In genomic region chr3:126353694-126354321, GRCh38 we compare ENCODE assay signal across 22 cellular contexts. TPM values are rescaled to one million over a fixed set of nuclear protein-coding genes. Genes with fewer than 3 reads are reported as not detected.
DNase-seq lines count a peak whose midpoint lies in the region; ATAC-seq, FAIRE-seq and TF ChIP-seq lines count a peak whose summit lies in the region.
"Had no signal": no experiment of that assay in that cellular context is flagged by ENCODE, and none has a peak within 500 bp of the region (broad histone marks: within the 10 kb centered on the region; RNA-seq: fewer than 3 reads in every experiment).

No MANE protein-coding gene starts in this region.

- H3K9me3 ChIP-seq in left lung (no peaks in the 10 kb centered on the region), skeletal muscle tissue (ENCODE audit: control insufficient read depth in 3 of 3, low read length in 3 of 3) (no peaks in the 10 kb centered on the region)
- H3K9me3 ChIP-seq: A549 had no signal

- H3K27me3 ChIP-seq in left lung (peaks cover 0 to 48% of the 10 kb centered on the region in 2 donors), skeletal muscle tissue (ENCODE audit: control insufficient read depth in 3 of 3, insufficient read depth in 3 of 3, low read length in 3 of 3) (no peaks in the 10 kb centered on the region)

- no peak for FAIRE-seq in H54 (lab: Jason Lieb, UNC)
- FAIRE-seq: A549, colon, GM12878, islet of Langerhans had no signal

- no peak overlapping the region for H3K4me3 Mint-ChIP-seq in natural killer cell treated with Interleukin-12 subunit alpha and Interleukin-12 subunit beta and Interleukin-15 and Interleukin-18, amount 100 ng/mL, for 72 hours
- no peak overlapping the region for H3K4me3 Mint-ChIP-seq in natural killer cell
- H3K4me3 Mint-ChIP-seq: activated T-helper 17 cell treated with anti-CD3 and anti-CD28 coated beads, Interleukin-2, amount 50 U/mL, for 72 hours; WTC11 had no signal

- intact Hi-C loops in natural killer cell (cut with micrococcal nuclease) (no loop called here), left lung (cut with DNase I) (no loop called here)

- H3K36me3 ChIP-seq in left lung = peaks cover 0 to 10% of the 10 kb centered on the region in 2 donors
- peaks cover 13 to 27% (median 20%) of the 10 kb centered on the region in 3 donors for H3K36me3 ChIP-seq in skeletal muscle tissue (ENCODE audit: control insufficient read depth in 3 of 3, insufficient read depth in 3 of 3, low read length in 3 of 3)

- no peak overlapping the region for H3K27ac Mint-ChIP-seq in natural killer cell treated with Interleukin-12 subunit alpha and Interleukin-12 subunit beta and Interleukin-15 and Interleukin-18, amount 100 ng/mL, for 72 hours
- no peak overlapping the region for H3K27ac Mint-ChIP-seq in natural killer cell
- H3K27ac Mint-ChIP-seq: activated T-helper 17 cell treated with anti-CD3 and anti-CD28 coated beads, Interleukin-2, amount 50 U/mL, for 72 hours; WTC11 had no signal

- no peak for TF ChIP-seq POLR2A in H54 (IDR thresholded peaks at IDR 0.05; ENCODE audit: low read depth, low read length)

- H3K27ac ChIP-seq in left lung (peak overlapping the region in 1 of 2 donors; percentile 56), skeletal muscle tissue (ENCODE audit: low read depth, low read length) (no peak overlapping the region)
- H3K27ac ChIP-seq: A549, epithelial cell of prostate had no signal

- H3K4me3 ChIP-seq in left lung (no peak overlapping the region), skeletal muscle tissue (ENCODE audit: low read length in 3 of 3) (peak overlapping the region in 1 of 3 donors; percentile 6)
- H3K4me3 ChIP-seq: A549, GM12878 had no signal

- no peaks in the 10 kb centered on the region for H3K36me3 Mint-ChIP-seq in natural killer cell treated with Interleukin-12 subunit alpha and Interleukin-12 subunit beta and Interleukin-15 and Interleukin-18, amount 100 ng/mL, for 72 hours
- H3K36me3 Mint-ChIP-seq in natural killer cell = no peaks in the 10 kb centered on the region

- TF ChIP-seq CTCF in natural killer cell (IDR thresholded peaks at IDR 0.05) (no peak), left lung (IDR thresholded peaks at IDR 0.05) (no peak), GM13976 (IDR thresholded peaks at IDR 0.05; ENCODE audit: borderline replicate concordance, control extremely low read depth, extremely low read depth, insufficient read depth, missing control alignments) (no peak)

- H3K27me3 Mint-ChIP-seq in natural killer cell treated with Interleukin-12 subunit alpha and Interleukin-12 subunit beta and Interleukin-15 and Interleukin-18, amount 100 ng/mL, for 72 hours = peaks cover 16 to 22% of the 10 kb centered on the region in 2 donors
- peaks cover 21 to 24% of the 10 kb centered on the region in 2 donors for H3K27me3 Mint-ChIP-seq in natural killer cell (ENCODE audit: low read depth in 2 of 2)

- H3K4me1 ChIP-seq in left lung (peaks cover 18 to 55% of the 10 kb centered on the region in 2 donors), skeletal muscle tissue (ENCODE audit: control insufficient read depth in 3 of 3, insufficient read depth in 3 of 3, low read length in 3 of 3) (peaks cover 59 to 90% (median 88%) of the 10 kb centered on the region in 3 donors)
- H3K4me1 ChIP-seq: A549 had no signal

- DNase-seq in natural killer cell treated with Interleukin-12 subunit alpha and Interleukin-12 subunit beta and Interleukin-15 and Interleukin-18, amount 100 ng/mL, for 72 hours (ENCODE audit: low spot score) = peak; percentile 52
- DNase-seq in natural killer cell (no peak), left lung (peak; percentile 31 to 50), GM03348 (ENCODE audit: low spot score) (no peak), H54 (ENCODE audit: insufficient read length, low spot score) (no peak), GM13976 (ENCODE audit: low spot score) (no peak)
- DNase-seq: activated CD8-positive, alpha-beta memory T cell treated with anti-CD3 and anti-CD28 coated beads for 24 hours; amygdala; NCI-H2107; NCI-H82; T-helper 1 cell had no signal

- ATAC-seq in natural killer cell treated with Interleukin-12 subunit alpha and Interleukin-12 subunit beta and Interleukin-15 and Interleukin-18, amount 100 ng/mL, for 72 hours = no peak
- ATAC-seq in natural killer cell (no peak), left lung (no peak), GM21390 (IDR thresholded peaks at IDR 0.05; ENCODE audit: unreplicated experiment) (no peak)
- ATAC-seq: A549; activated T-helper 17 cell treated with anti-CD3 and anti-CD28 coated beads, Interleukin-2, amount 50 U/mL, for 72 hours; GM12878; WTC11 had no signal

- peak overlapping the region in 2 of 3 donors; percentile 20 to 99 for H3K9ac ChIP-seq in skeletal muscle tissue (ENCODE audit: low read depth in 1 of 3, low read length in 3 of 3)

- no peaks in the 10 kb centered on the region for H3K9me3 Mint-ChIP-seq in natural killer cell treated with Interleukin-12 subunit alpha and Interleukin-12 subunit beta and Interleukin-15 and Interleukin-18, amount 100 ng/mL, for 72 hours
- H3K9me3 Mint-ChIP-seq in natural killer cell = no peaks in the 10 kb centered on the region
- H3K9me3 Mint-ChIP-seq: activated T-helper 17 cell treated with anti-CD3 and anti-CD28 coated beads, Interleukin-2, amount 50 U/mL, for 72 hours had no signal

- peaks cover 5 to 8% of the 10 kb centered on the region in 2 donors for H3K4me1 Mint-ChIP-seq in natural killer cell treated with Interleukin-12 subunit alpha and Interleukin-12 subunit beta and Interleukin-15 and Interleukin-18, amount 100 ng/mL, for 72 hours (ENCODE audit: low read depth in 2 of 2)
- H3K4me1 Mint-ChIP-seq in natural killer cell = peaks cover 18 to 25% of the 10 kb centered on the region in 2 donors

- in situ Hi-C loops in GM13976 (cut with MboI; ENCODE audit: low sequenced_read_pairs, unreplicated experiment) = no loop called here

RNA-seq across cellular contexts. Expression of gene KLF15, which starts 3.4 kb away (rescaled TPM):
- under 1 TPM in 1 of 2 donors, not detected in 1; 0.26 TPM for total RNA-seq in natural killer cell treated with Interleukin-12 subunit alpha and Interleukin-12 subunit beta and Interleukin-15 and Interleukin-18, amount 100 ng/mL, for 72 hours
- total RNA-seq in natural killer cell (under 1 TPM; 0.23 to 0.38 (median 0.36) TPM), left lung (10 to 100 TPM; 12.8 to 14.8 TPM), skeletal muscle tissue (2.6 TPM)

RNA-seq across cellular contexts. Expression of gene CFAP100, which starts 40.9 kb away (rescaled TPM):
- total RNA-seq in natural killer cell treated with Interleukin-12 subunit alpha and Interleukin-12 subunit beta and Interleukin-15 and Interleukin-18, amount 100 ng/mL, for 72 hours = not detected
- total RNA-seq in natural killer cell = not detected
- total RNA-seq in left lung = 1 to 10 TPM in 1 of 2 donors, not detected in 1; 8.2 TPM
- total RNA-seq in skeletal muscle tissue = not detected
- total RNA-seq: activated T-helper 17 cell treated with anti-CD3 and anti-CD28 coated beads, Interleukin-2, amount 50 U/mL, for 72 hours; GM12878; MCF 10A; subcutaneous adipose tissue; WTC11 had no signal

Comparison
In these comparisons a context has a peak if more than half of its experiments do, and no peak if none do; other contexts are left out.
1. DNase-seq: peak in natural killer cell treated with Interleukin-12 subunit alpha and Interleukin-12 subunit beta and Interleukin-15 and Interleukin-18, amount 100 ng/mL, for 72 hours (single experiment) and left lung (2 of 2); none in natural killer cell (single experiment), GM03348 (single experiment), H54 (single experiment) and GM13976 (single experiment).